In genomic region chr13:32033744-32034143, GRCh38 we compare ENCODE assay signal across 17 cellular contexts. TPM values are rescaled to one million over a fixed set of nuclear protein-coding genes. Genes with fewer than 3 reads are reported as not detected.
DNase-seq lines count a peak whose midpoint lies in the region; ATAC-seq and TF ChIP-seq lines count a peak whose summit lies in the region.
"Had no signal": no experiment of that assay in that cellular context is flagged by ENCODE, and none has a peak within 500 bp of the region (broad histone marks: within the 10 kb centered on the region; RNA-seq: fewer than 3 reads in every experiment).

No MANE protein-coding gene starts in this region.

- H3K27ac Mint-ChIP-seq in HFFc6 = peak overlapping the region; percentile 57; the same call in 1 of the 2 replicates
- peak overlapping the region in 7 of 9 donors; percentile 5 to 83 (median 64) for H3K27ac Mint-ChIP-seq in naive thymus-derived CD4-positive, alpha-beta T cell
- H3K27ac Mint-ChIP-seq: activated CD8-positive, alpha-beta T cell treated with anti-CD3 and anti-CD28 coated beads for 36 hours had no signal

- H3K4me3 Mint-ChIP-seq in HFFc6 = peak overlapping the region; percentile 92
- peak overlapping the region in 8 of 10 donors; percentile 4 to 99 (median 68) for H3K4me3 Mint-ChIP-seq in naive thymus-derived CD4-positive, alpha-beta T cell
- H3K4me3 Mint-ChIP-seq: activated CD8-positive, alpha-beta T cell treated with anti-CD3 and anti-CD28 coated beads for 36 hours had no signal

- H3K36me3 ChIP-seq in naive thymus-derived CD4-positive, alpha-beta T cell (ENCODE audit: control insufficient read depth in 2 of 3, insufficient read depth in 3 of 3, low read length in 3 of 3) = peaks cover 0 to 5% (median 0%) of the 10 kb centered on the region in 3 experiments
- H3K36me3 ChIP-seq: MG63, suprapubic skin had no signal

- POLR2A ChIA-PET in naive thymus-derived CD4-positive, alpha-beta T cell (lab: Charles Lee) = no interaction called here

- no peak for TF ChIP-seq CTCF in HFFc6 (IDR thresholded peaks at IDR 0.05)
- no peak for TF ChIP-seq CTCF in WI38 (IDR thresholded peaks at IDR 0.05; ENCODE audit: low read depth, low read length)

- intact Hi-C loops in naive thymus-derived CD4-positive, alpha-beta T cell (cut with micrococcal nuclease) = loop anchor here (5.0 kb wide), 5 partner anchors 101 to 1509 kb away; partner anchors contain the start of genes N4BP2L1 (in 2 of the 2), N4BP2L2 (in 1 of the 2) and PDS5B (in 1 of the 2)

- CTCF ChIA-PET in naive thymus-derived CD4-positive, alpha-beta T cell (lab: Charles Lee) = interaction anchor here (1.0 kb wide), 1 partner anchor 63 kb away, joined by 3 read pairs; no protein-coding TSS in a partner anchor

- no peaks in the 10 kb centered on the region for H3K9me3 ChIP-seq in naive thymus-derived CD4-positive, alpha-beta T cell (ENCODE audit: control insufficient read depth in 2 of 3, low read length in 3 of 3)
- H3K9me3 ChIP-seq: heart left ventricle, MG63, suprapubic skin had no signal

- peaks cover 65% of the 10 kb centered on the region for H3K4me1 Mint-ChIP-seq in HFFc6 (ENCODE audit: low read depth)
- H3K4me1 Mint-ChIP-seq in naive thymus-derived CD4-positive, alpha-beta T cell = peaks cover 13 to 86% (median 74%) of the 10 kb centered on the region in 7 donors

- no peaks in the 10 kb centered on the region for H3K36me3 Mint-ChIP-seq in HFFc6 (ENCODE audit: low read depth)
- peaks cover 0 to 4% (median 3%) of the 10 kb centered on the region in 5 donors for H3K36me3 Mint-ChIP-seq in naive thymus-derived CD4-positive, alpha-beta T cell

- DNase-seq in NOMO-1 treated with DMSO at 0.1 percent for 48 hours (lab: John Stamatoyannopoulos, UW; ENCODE audit: unreplicated experiment) (peak; percentile 30), NOMO-1 treated with dmso at 0.1 percent for 144 hours (lab: John Stamatoyannopoulos, UW; ENCODE audit: unreplicated experiment) (no peak), HFFc6 (no peak), C1 segment of cervical spinal cord (lab: John Stamatoyannopoulos, UW) (no peak)
- no peak for DNase-seq in naive thymus-derived CD4-positive, alpha-beta T cell
- DNase-seq: ACHN; activated CD8-positive, alpha-beta T cell treated with anti-CD3 and anti-CD28 coated beads for 36 hours; central memory CD4-positive, alpha-beta T cell; heart left ventricle; left cardiac atrium; MG63; RPMI8226; T-helper 9 cell had no signal

- no peaks in the 10 kb centered on the region for H3K27me3 ChIP-seq in naive thymus-derived CD4-positive, alpha-beta T cell (ENCODE audit: control insufficient read depth in 2 of 2, insufficient read depth in 2 of 2, low read length in 2 of 2)
- H3K27me3 ChIP-seq: heart left ventricle, MG63, suprapubic skin had no signal

- no peak for ATAC-seq in naive thymus-derived CD4-positive, alpha-beta T cell
- ATAC-seq in HG03378 (IDR thresholded peaks at IDR 0.05; ENCODE audit: unreplicated experiment) (no peak), GM21515 (IDR thresholded peaks at IDR 0.05; ENCODE audit: unreplicated experiment) (no peak)
- ATAC-seq: activated CD8-positive, alpha-beta T cell treated with anti-CD3 and anti-CD28 coated beads for 36 hours; heart left ventricle; left cardiac atrium had no signal

- peaks cover 3 to 16% of the 10 kb centered on the region in 2 donors for H3K4me1 ChIP-seq in naive thymus-derived CD4-positive, alpha-beta T cell (ENCODE audit: control insufficient read depth in 2 of 2, insufficient read depth in 2 of 2, low read length in 2 of 2)

- H3K4me3 ChIP-seq in WI38 (ENCODE audit: low read depth, low read length) = peak overlapping the region; percentile 81
- no peak overlapping the region for H3K4me3 ChIP-seq in naive thymus-derived CD4-positive, alpha-beta T cell (ENCODE audit: low read length)
- H3K4me3 ChIP-seq: MG63, suprapubic skin had no signal

- H3K27me3 Mint-ChIP-seq in HFFc6 (ENCODE audit: insufficient read depth) = no peaks in the 10 kb centered on the region
- H3K27me3 Mint-ChIP-seq in naive thymus-derived CD4-positive, alpha-beta T cell = peaks cover 7 to 45% (median 13%) of the 10 kb centered on the region in 5 donors

- H3K9me3 Mint-ChIP-seq in HFFc6 = no peaks in the 10 kb centered on the region
- no peaks in the 10 kb centered on the region for H3K9me3 Mint-ChIP-seq in naive thymus-derived CD4-positive, alpha-beta T cell
- H3K9me3 Mint-ChIP-seq: activated CD8-positive, alpha-beta T cell treated with anti-CD3 and anti-CD28 coated beads for 36 hours had no signal

- H3K27ac ChIP-seq in naive thymus-derived CD4-positive, alpha-beta T cell (ENCODE audit: low read depth, low read length) = no peak overlapping the region
- H3K27ac ChIP-seq: suprapubic skin had no signal

RNA-seq across cellular contexts. Expression of gene FRY, which starts 2.2 kb away (rescaled TPM):
- total RNA-seq in HFFc6 (2021; fragmentation: NEBNext Ultra II Directional; extraction: Animal tissue kit (Norgen Biotek cat#: 25700)) = 10 to 100 TPM; 12.3 to 19.2 (median 13.8) TPM
- total RNA-seq in naive thymus-derived CD4-positive, alpha-beta T cell = 10 to 100 TPM in 4 of 5 experiments, 1 to 10 TPM in 1; 9.9 to 39.9 (median 24.0) TPM
- 1 to 10 TPM; 2.2 to 6.4 TPM for polyA plus RNA-seq in naive thymus-derived CD4-positive, alpha-beta T cell
